Comparison of ENCODE assay signal across 8 cellular contexts in the genomic region with DNA sequence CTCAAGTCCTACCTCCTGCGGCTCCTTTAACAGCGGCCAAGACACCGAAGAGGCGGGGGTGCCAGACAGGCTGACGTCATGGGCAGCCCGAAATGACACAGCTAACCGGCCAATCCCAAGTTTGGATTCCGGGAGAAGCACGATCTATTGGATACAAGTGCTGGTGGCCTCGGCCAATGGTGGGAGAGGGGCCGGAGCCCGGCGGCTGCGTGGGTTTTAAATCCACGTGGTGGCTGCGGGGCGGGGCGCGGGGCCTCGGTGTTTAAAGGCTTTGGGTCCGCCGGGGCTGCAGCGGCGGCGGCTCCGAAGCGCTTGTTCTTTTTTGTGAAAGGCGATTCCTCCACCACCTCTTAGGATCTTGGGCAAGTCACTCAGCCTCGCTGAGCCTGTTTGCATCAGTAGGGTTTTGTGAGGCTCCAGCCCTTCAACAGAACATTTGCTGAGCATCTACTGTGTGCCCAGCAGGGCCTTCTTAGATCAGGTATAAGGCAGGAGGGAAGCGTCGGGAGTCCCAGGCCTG. TPM values are rescaled to one million over a fixed set of nuclear protein-coding genes. Genes with fewer than 3 reads are reported as not detected.
A peak's percentile ranks its signal among the peaks of the same experiment; 100 is the strongest.
DNase-seq lines count a peak whose midpoint lies in the region; ATAC-seq and TF ChIP-seq lines count a peak whose summit lies in the region.

No MANE protein-coding gene starts in this region.

- H3K9me3 ChIP-seq in ascending aorta, result no peaks in the 10 kb centered on the region
- no peaks in the 10 kb centered on the region for H3K9me3 ChIP-seq in right atrium auricular region
- no peaks in the 10 kb centered on the region for H3K9me3 ChIP-seq in prostate gland
- no peaks in the 10 kb centered on the region for H3K9me3 ChIP-seq in upper lobe of right lung

- WGBS in prostate gland, result under 1% methylated on average over 31 of the region's 31 CpGs

- H3K36me3 ChIP-seq in ascending aorta (no peaks in the 10 kb centered on the region), right atrium auricular region (no peaks in the 10 kb centered on the region), prostate gland (no peaks in the 10 kb centered on the region), upper lobe of right lung (no peaks in the 10 kb centered on the region)

- peak; percentile 80 for DNase-seq in GM12865 (ENCODE audit: low read depth)
- DNase-seq in NCI-H1105 treated with DMSO at 0.1 percent for 48 hours (lab: John Stamatoyannopoulos, UW), result peak; percentile 97
- peak; percentile 83 for DNase-seq in T-helper 22 cell (ENCODE audit: low read depth)
- DNase-seq in ascending aorta (ENCODE audit: low spot score in 2 of 2), result peak; percentile 95 to 99
- peak; percentile 99 for DNase-seq in right atrium auricular region (ENCODE audit: low spot score)
- DNase-seq in prostate gland (ENCODE audit: low spot score), result peak; percentile 99
- peak; percentile 97 for DNase-seq in upper lobe of right lung

- peak; percentile 99 for ATAC-seq in HG02759 (IDR thresholded peaks at IDR 0.05; ENCODE audit: unreplicated experiment)
- ATAC-seq in upper lobe of right lung, result peak; percentile 96

- TF ChIP-seq CTCF in GM12865 (IDR thresholded peaks at IDR 0.05; ENCODE audit: insufficient read depth, low read depth, low read length, missing control alignments) (no peak), ascending aorta (IDR thresholded peaks at IDR 0.05) (no peak), right atrium auricular region (IDR thresholded peaks at IDR 0.05) (no peak), prostate gland (IDR thresholded peaks at IDR 0.05) (no peak), upper lobe of right lung (IDR thresholded peaks at IDR 0.05) (no peak)

- TF ChIP-seq POLR2A in prostate gland (IDR thresholded peaks at IDR 0.05), result no peak

- H3K4me1 ChIP-seq in ascending aorta (peaks cover 30 to 54% of the 10 kb centered on the region in 2 donors), right atrium auricular region (peaks cover 0 to 40% of the 10 kb centered on the region in 2 donors), prostate gland (replicated peaks) (peaks cover 3% of the 10 kb centered on the region), upper lobe of right lung (peaks cover 12% of the 10 kb centered on the region)

- peak overlapping the region; percentile 52 to 53 for H3K27ac ChIP-seq in ascending aorta
- H3K27ac ChIP-seq in right atrium auricular region, result no peak overlapping the region
- H3K27ac ChIP-seq in prostate gland, result peak overlapping the region; percentile 77 to 99
- H3K27ac ChIP-seq in upper lobe of right lung, result no peak overlapping the region

- H3K4me3 ChIP-seq in GM12865 (ENCODE audit: low read depth, low read length) (no peak overlapping the region), ascending aorta (peak overlapping the region; percentile 38 to 44), right atrium auricular region (peak overlapping the region in 1 of 2 donors; percentile 40), prostate gland (peak overlapping the region; percentile 18 to 35), upper lobe of right lung (peak overlapping the region; percentile 45)

- intact Hi-C loops in ascending aorta (cut with DNase I) (loop anchor here (1.0 to 10.0 kb wide), 3 partner anchors 30 to 429 kb away; no protein-coding TSS in a partner anchor), prostate gland (cut with DNase I) (loop anchor here (2.0 to 10.0 kb wide), 2 partner anchors 30 to 324 kb away; partner anchors contain the start of gene RBM38), upper lobe of right lung (cut with DNase I) (no loop called here)

- H3K27me3 ChIP-seq in ascending aorta (no peaks in the 10 kb centered on the region), right atrium auricular region (no peaks in the 10 kb centered on the region), prostate gland (replicated peaks; ENCODE audit: insufficient read depth) (no peaks in the 10 kb centered on the region), upper lobe of right lung (no peaks in the 10 kb centered on the region)

RNA-seq across cellular contexts. Expression of gene PMEPA1, which starts 8.7 kb away (rescaled TPM):
- total RNA-seq in ascending aorta (56.8 TPM), right atrium auricular region (10 to 100 TPM; 12.5 to 16.7 TPM), prostate gland (100 to 1,000 TPM in 1 of 2 donors, 10 to 100 TPM in 1; 96.5 to 245 TPM), upper lobe of right lung (49.1 TPM)

Comparison
In these comparisons a context has a peak if more than half of its experiments do, and no peak if none do; other contexts are left out.
1. H3K27ac ChIP-seq: peak in ascending aorta (2 of 2) and prostate gland (2 of 2); none in right atrium auricular region (0 of 2) and upper lobe of right lung (single experiment).
2. Peak in every context shown above with its lines, with median percentiles within 50 percentile points of each other: DNase-seq.